ENCODE assay signal across 12 cellular contexts in genomic region chr2:222864296-222864695, GRCh38. TPM values are rescaled to one million over a fixed set of nuclear protein-coding genes. Genes with fewer than 3 reads are reported as not detected.
A peak's percentile ranks its signal among the peaks of the same experiment; 100 is the strongest.
DNase-seq lines count a peak whose midpoint lies in the region; TF ChIP-seq lines count a peak whose summit lies in the region.
"Had no signal": no experiment of that assay in that cellular context is flagged by ENCODE, and none has a peak within 500 bp of the region (broad histone marks: within the 10 kb centered on the region; RNA-seq: fewer than 3 reads in every experiment).

No MANE protein-coding gene starts in this region.

- H3K27me3 Mint-ChIP-seq in Caco-2 (ENCODE audit: insufficient read depth, unreplicated experiment), result no peaks in the 10 kb centered on the region
- H3K27me3 Mint-ChIP-seq: T-cell had no signal

- no peaks in the 10 kb centered on the region for H3K27me3 ChIP-seq in Caco-2 (replicated peaks; ENCODE audit: control insufficient read depth, insufficient read depth, low read length)

- TF ChIP-seq CTCF in Caco-2 (IDR thresholded peaks at IDR 0.05; ENCODE audit: insufficient read depth in 1 of 2, low read depth in 1 of 2, low read length in 1 of 2, severe bottlenecking in 1 of 2, unreplicated experiment in 1 of 2) (no peak), cardiac fibroblast (IDR thresholded peaks at IDR 0.05; ENCODE audit: low read depth, low read length) (no peak)

- peaks cover 50% of the 10 kb centered on the region for H3K4me1 ChIP-seq in Caco-2

- no peaks in the 10 kb centered on the region for H3K36me3 ChIP-seq in Caco-2 (ENCODE audit: control insufficient read depth, insufficient read depth, low read length)

- intact Hi-C loops in Caco-2 (cut with micrococcal nuclease; ENCODE audit: unreplicated experiment), result loop anchor here (5.0 kb wide), 1 partner anchor 172 kb away; no protein-coding TSS in a partner anchor

- BruUV-seq in Caco-2 (replicated peaks; lab: Mats Ljungman, UMichigan), result no TSS peak

- CTCF ChIA-PET in Caco-2 (lab: Charles Lee), result interaction anchor here (1.4 to 2.3 kb wide), 2 partner anchors 39 to 155 kb away, joined by 11 to 14 read pairs; no protein-coding TSS in a partner anchor

- no peaks in the 10 kb centered on the region for H3K9me3 Mint-ChIP-seq in Caco-2 (ENCODE audit: unreplicated experiment)
- H3K9me3 Mint-ChIP-seq: activated T-cell treated with anti-CD3 and anti-CD28 coated beads, Interleukin-2, amount 50 U/mL, for 4 hours; T-cell had no signal

- peaks cover 15% of the 10 kb centered on the region for H3K4me1 Mint-ChIP-seq in Caco-2 (ENCODE audit: low read depth, unreplicated experiment)

- H3K9me3 ChIP-seq in Caco-2, result no peaks in the 10 kb centered on the region

- H3K4me3 ChIP-seq in Caco-2 (ENCODE audit: low read depth, low read length) (no peak overlapping the region), cardiac fibroblast (replicated peaks in 1 of 2; ENCODE audit: low read depth in 2 of 2, low read length in 2 of 2) (no peak overlapping the region)

- H3K36me3 Mint-ChIP-seq in Caco-2 (ENCODE audit: insufficient read depth, unreplicated experiment), result no peaks in the 10 kb centered on the region
- H3K36me3 Mint-ChIP-seq: T-cell had no signal

- H3K4me3 Mint-ChIP-seq in Caco-2 (ENCODE audit: unreplicated experiment), result no peak overlapping the region
- H3K4me3 Mint-ChIP-seq: activated T-cell treated with anti-CD3 and anti-CD28 coated beads, Interleukin-2, amount 50 U/mL, for 4 hours; naive thymus-derived CD4-positive, alpha-beta T cell; T-cell had no signal

- no peak overlapping the region for H3K27ac Mint-ChIP-seq in Caco-2 (ENCODE audit: unreplicated experiment)
- H3K27ac Mint-ChIP-seq: naive thymus-derived CD4-positive, alpha-beta T cell; T-cell had no signal

- POLR2A ChIA-PET in Caco-2 (lab: Charles Lee), result interaction anchor here (0.5 to 0.7 kb wide), 2 partner anchors 110 to 113 kb away, joined by 3 to 6 read pairs; no protein-coding TSS in a partner anchor

- DNase-seq in Caco-2, result peak; percentile 54 to 71
- DNase-seq in LHCN-M2 (ENCODE audit: low read depth), result peak; percentile 88
- DNase-seq in cardiac fibroblast (ENCODE audit: low read depth in 2 of 2), result peak; percentile 76 to 87
- DNase-seq in myocyte (ENCODE audit: low read depth), result peak; percentile 66
- DNase-seq in effector CD4-positive, alpha-beta T cell, result no peak
- no peak for DNase-seq in DMS153 (lab: John Stamatoyannopoulos, UW)
- DNase-seq in NCI-H1092 (lab: John Stamatoyannopoulos, UW), result no peak
- no peak for DNase-seq in superior temporal gyrus (ENCODE audit: extremely low spot score)
- DNase-seq: activated T-cell treated with anti-CD3 and anti-CD28 coated beads, Interleukin-2, amount 50 U/mL, for 4 hours; naive thymus-derived CD4-positive, alpha-beta T cell; NCI-H1694 treated with DMSO at 0.1 percent for 48 hours; T-cell had no signal

RNA-seq across cellular contexts. Expression of gene ACSL3, which starts 3.5 kb away (rescaled TPM):
- total RNA-seq in Caco-2 (2022) (181 and 185 TPM in 2 replicates), LHCN-M2 (2014; rRNA removed) (178 and 215 TPM in 2 replicates), myocyte (373 and 499 TPM in 2 replicates)
- polyA plus RNA-seq in LHCN-M2 (2012), result 44.6 TPM
- polyA plus RNA-seq in myocyte (2012), result 108 TPM

Comparison
In these comparisons a context has a peak if more than half of its experiments do, and no peak if none do; other contexts are left out.
1. DNase-seq: peak in Caco-2 (2 of 2), LHCN-M2 (single experiment), cardiac fibroblast (2 of 2) and myocyte (single experiment); none in effector CD4-positive, alpha-beta T cell (single experiment), DMS153 (single experiment), NCI-H1092 (single experiment) and superior temporal gyrus (single experiment).